ENCODE assay signal across 8 cellular contexts in the genomic region with DNA sequence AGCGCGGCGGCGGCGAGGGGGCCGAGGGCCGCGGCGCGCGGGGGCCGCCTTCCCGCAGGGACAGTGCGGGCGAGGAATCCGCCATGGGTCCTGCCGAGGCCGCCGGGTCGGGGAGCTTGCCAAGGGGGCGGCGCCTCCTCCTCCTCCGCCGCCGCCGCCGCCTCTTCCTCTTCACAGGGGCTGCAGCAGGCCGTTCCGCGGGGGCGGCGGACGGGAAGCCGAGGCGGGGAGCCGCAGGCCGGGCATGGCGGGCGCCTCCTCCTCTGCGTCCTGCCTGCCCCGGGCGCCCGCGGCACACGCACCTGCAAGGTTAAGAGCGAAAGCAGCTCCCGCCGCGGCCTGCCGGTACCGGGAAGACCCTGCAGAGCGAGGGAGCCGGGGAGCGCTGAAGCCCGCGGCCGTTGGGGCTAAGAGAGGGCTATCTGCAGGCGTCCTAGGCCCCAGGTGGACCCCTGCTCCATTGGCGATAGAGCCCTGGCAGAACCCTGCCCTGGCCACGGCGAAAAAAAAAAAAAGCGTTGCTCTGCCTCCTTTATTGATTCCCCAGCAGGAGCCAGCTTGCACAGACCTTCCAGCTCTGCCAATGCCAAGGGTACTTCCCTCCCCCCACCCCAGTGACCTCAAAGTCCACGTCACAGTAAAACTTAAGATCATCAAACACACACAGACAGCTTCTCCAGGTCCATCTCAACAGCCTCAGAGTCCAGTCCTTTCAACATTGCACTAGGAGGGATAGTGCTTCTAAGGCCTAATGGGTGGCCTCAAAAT. TPM values are rescaled to one million over a fixed set of nuclear protein-coding genes. Genes with fewer than 3 reads are reported as not detected.
DNase-seq lines count a peak whose midpoint lies in the region; ATAC-seq and TF ChIP-seq lines count a peak whose summit lies in the region.

Gene LYSMD2, minus strand, starts transcription at position 118 of the 768 bp plus-strand sequence. Its CDS starts 33 bp downstream, at position 85.

- H3K27ac Mint-ChIP-seq in T-helper 1 cell treated with Interleukin-12 subunit alpha and Interleukin-12 subunit beta and Interleukin-4 antibody, amounts not matched to agents 30 μg/mL and 1 μg/mL, for 36 hours, result peak within 1 kb of the TSS; percentile 82

- H3K9me3 ChIP-seq in ascending aorta (no peaks in the 10 kb centered on the region), hepatocyte (ENCODE audit: low read depth) (no peaks in the 10 kb centered on the region)

- H3K36me3 Mint-ChIP-seq in T-helper 1 cell treated with Interleukin-12 subunit alpha and Interleukin-12 subunit beta and Interleukin-4 antibody, amounts not matched to agents 30 μg/mL and 1 μg/mL, for 36 hours (ENCODE audit: low read depth), result peaks cover 12% of the 10 kb centered on the region

- peak within 1 kb of the TSS; percentile 92 to 93 for H3K4me3 ChIP-seq in ascending aorta
- H3K4me3 ChIP-seq in hepatocyte, result peak within 1 kb of the TSS; percentile 75

- peak within 1 kb of the TSS; percentile 94 for H2AFZ ChIP-seq in hepatocyte

- peak; percentile 69 for DNase-seq in COLO668 (lab: John Stamatoyannopoulos, UW; ENCODE audit: unreplicated experiment)
- peak; percentile 45 for DNase-seq in HuH-7 (ENCODE audit: low spot score)
- peak in 1 of 2 donors; percentile 87 for DNase-seq in ascending aorta (ENCODE audit: low spot score in 2 of 2)
- peak; percentile 61 for DNase-seq in hepatocyte (ENCODE audit: low spot score)
- peak; percentile 83 for DNase-seq in retina
- DNase-seq in DMS114 treated with DMSO at 0.1 percent for 48 hours (lab: John Stamatoyannopoulos, UW; ENCODE audit: unreplicated experiment), result no peak

- TF ChIP-seq CTCF in ascending aorta (IDR thresholded peaks at IDR 0.05) (no peak), hepatocyte (IDR thresholded peaks at IDR 0.05; ENCODE audit: poor library complexity) (no peak)

- peak; percentile 35 for ATAC-seq in GM19467 (IDR thresholded peaks at IDR 0.05; ENCODE audit: unreplicated experiment)

- peak within 1 kb of the TSS; percentile 88 for H3K4me3 Mint-ChIP-seq in T-helper 1 cell treated with Interleukin-12 subunit alpha and Interleukin-12 subunit beta and Interleukin-4 antibody, amounts not matched to agents 30 μg/mL and 1 μg/mL, for 36 hours

- no peaks in the 10 kb centered on the region for H3K79me2 ChIP-seq in hepatocyte

- H3K27ac ChIP-seq in ascending aorta (peak within 1 kb of the TSS; percentile 76 to 82), hepatocyte (no peak within 1 kb of the TSS)

- no peaks in the 10 kb centered on the region for H3K9me3 Mint-ChIP-seq in T-helper 1 cell treated with Interleukin-12 subunit alpha and Interleukin-12 subunit beta and Interleukin-4 antibody, amounts not matched to agents 30 μg/mL and 1 μg/mL, for 36 hours

- H3K4me1 Mint-ChIP-seq in T-helper 1 cell treated with Interleukin-12 subunit alpha and Interleukin-12 subunit beta and Interleukin-4 antibody, amounts not matched to agents 30 μg/mL and 1 μg/mL, for 36 hours (ENCODE audit: low read depth), result peaks cover 43% of the 10 kb centered on the region

- H3K27me3 ChIP-seq in ascending aorta, result no peaks in the 10 kb centered on the region
- H3K27me3 ChIP-seq in hepatocyte, result peaks cover 19% of the 10 kb centered on the region

- H3K4me2 ChIP-seq in hepatocyte, result peak within 1 kb of the TSS; percentile 94

- no peaks in the 10 kb centered on the region for H3K9me2 ChIP-seq in hepatocyte (replicated peaks; ENCODE audit: insufficient read depth)

- WGBS in hepatocyte (ENCODE audit: low lambda C conversion rate, missing lambda C conversion rate), result 5% methylated on average over 35 of the region's 63 CpGs

- H3K36me3 ChIP-seq in ascending aorta, result no peaks in the 10 kb centered on the region
- no peaks in the 10 kb centered on the region for H3K36me3 ChIP-seq in hepatocyte (replicated peaks; ENCODE audit: insufficient read depth, low read depth)

- intact Hi-C loops in ascending aorta (cut with DNase I), result loop anchor here (2.0 to 5.0 kb wide), 3 partner anchors 13 to 90 kb away; partner anchors contain the start of genes TMOD2 and TMOD3

- H3K27me3 Mint-ChIP-seq in T-helper 1 cell treated with Interleukin-12 subunit alpha and Interleukin-12 subunit beta and Interleukin-4 antibody, amounts not matched to agents 30 μg/mL and 1 μg/mL, for 36 hours (ENCODE audit: low read depth), result peaks cover 4% of the 10 kb centered on the region

- no peaks in the 10 kb centered on the region for H4K20me1 ChIP-seq in hepatocyte (ENCODE audit: insufficient read depth, poor library complexity, severe bottlenecking)

- H3K4me1 ChIP-seq in ascending aorta (no peaks in the 10 kb centered on the region), hepatocyte (ENCODE audit: insufficient read depth) (peaks cover 6% of the 10 kb centered on the region)

RNA-seq across cellular contexts. Expression of gene LYSMD2, which starts in this region (rescaled TPM):
- 45.3 TPM for total RNA-seq in ascending aorta
- 5.1 and 7.6 TPM in 2 replicates for total RNA-seq in hepatocyte
- polyA plus RNA-seq in hepatocyte, result 5.1 and 5.5 TPM in 2 replicates
